ENCODE assay signal across 14 cellular contexts in the genomic region with DNA sequence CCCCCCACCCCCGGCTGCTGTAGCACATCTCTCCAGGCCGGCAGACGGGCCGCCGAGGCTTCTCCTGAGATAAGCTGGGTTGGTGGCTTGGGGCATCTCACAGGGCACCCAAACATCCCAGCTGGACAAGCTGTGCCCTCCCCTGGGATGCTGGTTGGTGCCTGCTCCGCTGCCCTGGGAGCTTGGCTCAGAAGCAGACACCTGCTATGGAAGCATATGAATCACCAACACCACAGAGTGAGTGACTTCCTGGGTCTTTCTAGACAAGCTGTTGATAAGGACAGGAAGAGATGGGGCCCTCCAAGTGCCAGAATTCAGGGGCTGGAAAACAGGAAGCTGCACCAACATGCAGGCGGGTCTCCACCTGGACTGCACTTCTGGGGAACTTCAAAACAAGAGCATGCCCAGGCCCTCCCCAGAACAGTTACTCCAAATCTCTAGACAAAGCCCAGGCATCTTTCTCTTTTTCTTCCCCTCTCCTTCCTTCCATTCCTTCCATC. TPM values are rescaled to one million over a fixed set of nuclear protein-coding genes. Genes with fewer than 3 reads are reported as not detected.
A peak's percentile ranks its signal among the peaks of the same experiment; 100 is the strongest.
DNase-seq lines count a peak whose midpoint lies in the region; ATAC-seq lines count a peak whose summit lies in the region.
"Had no signal": no experiment of that assay in that cellular context is flagged by ENCODE, and none has a peak within 500 bp of the region (broad histone marks: within the 10 kb centered on the region; RNA-seq: fewer than 3 reads in every experiment).

No MANE protein-coding gene starts in this region.

- peak overlapping the region; percentile 91 for H3K27ac Mint-ChIP-seq in activated naive CD4-positive, alpha-beta T cell treated with anti-CD3 and anti-CD28 coated beads, Interleukin-2, amount 10 ng/mL, durations not matched to agents 7 days and 5 days
- peak overlapping the region; percentile 83 for H3K27ac Mint-ChIP-seq in activated naive CD8-positive, alpha-beta T cell treated with anti-CD3 and anti-CD28 coated beads, Interleukin-2, amount 10 ng/mL, durations not matched to agents 7 days and 5 days
- H3K27ac Mint-ChIP-seq: activated naive CD4-positive, alpha-beta T cell treated with anti-CD3 and anti-CD28 coated beads, Interleukin-2, amount 50 U/mL, for 24 hours had no signal

- DNase-seq in activated naive CD4-positive, alpha-beta T cell treated with anti-CD3 and anti-CD28 coated beads, Interleukin-2, amount 10 ng/mL, durations not matched to agents 7 days and 5 days = peak; percentile 41
- DNase-seq in activated naive CD4-positive, alpha-beta T cell treated with anti-CD3 and anti-CD28 coated beads, Interleukin-2, amount 50 U/mL, for 16 hours = no peak
- DNase-seq in MV-4-11 (lab: John Stamatoyannopoulos, UW) = peak; percentile 78
- DNase-seq in activated naive CD8-positive, alpha-beta T cell treated with anti-CD3 and anti-CD28 coated beads, Interleukin-2, amount 10 ng/mL, durations not matched to agents 7 days and 5 days = no peak
- no peak for DNase-seq in stimulated activated naive CD8-positive, alpha-beta T cell treated with anti-CD3 and anti-CD28 coated beads, Interleukin-15, Interleukin-2, amounts not matched to agents 100 U/mL and 50 U/mL, for 24 hours
- DNase-seq in NCI-H345 treated with DMSO at 0.1 percent for 48 hours (lab: John Stamatoyannopoulos, UW; ENCODE audit: unreplicated experiment) = no peak
- no peak for DNase-seq in stimulated activated CD4-positive, alpha-beta T cell treated with anti-CD3 and anti-CD28 coated beads, Interleukin-4, amount 100 ng/mL, for 1 hour
- DNase-seq: AML-193, DMS79 treated with DMSO at 0.1 percent for 48 hours, heart right ventricle, NCI-H2029, SK-N-SH had no signal

- peaks cover 2% of the 10 kb centered on the region for H3K36me3 Mint-ChIP-seq in activated naive CD4-positive, alpha-beta T cell treated with anti-CD3 and anti-CD28 coated beads, Interleukin-2, amount 10 ng/mL, durations not matched to agents 7 days and 5 days
- peaks cover 7% of the 10 kb centered on the region for H3K36me3 Mint-ChIP-seq in activated naive CD8-positive, alpha-beta T cell treated with anti-CD3 and anti-CD28 coated beads, Interleukin-2, amount 10 ng/mL, durations not matched to agents 7 days and 5 days

- CTCF ChIA-PET in activated naive CD4-positive, alpha-beta T cell treated with anti-CD3 and anti-CD28 coated beads, Interleukin-2, amount 10 ng/mL, durations not matched to agents 7 days and 5 days (lab: Charles Lee) = interaction anchor here (1.5 kb wide), 1 partner anchor 9 kb away, joined by 4 read pairs; no protein-coding TSS in a partner anchor

- no peak overlapping the region for H3K4me3 Mint-ChIP-seq in activated naive CD4-positive, alpha-beta T cell treated with anti-CD3 and anti-CD28 coated beads, Interleukin-2, amount 10 ng/mL, durations not matched to agents 7 days and 5 days
- peak overlapping the region; percentile 47 for H3K4me3 Mint-ChIP-seq in activated naive CD8-positive, alpha-beta T cell treated with anti-CD3 and anti-CD28 coated beads, Interleukin-2, amount 10 ng/mL, durations not matched to agents 7 days and 5 days
- H3K4me3 Mint-ChIP-seq: activated naive CD4-positive, alpha-beta T cell treated with anti-CD3 and anti-CD28 coated beads, Interleukin-2, amount 50 U/mL, for 24 hours had no signal

- H3K4me1 Mint-ChIP-seq in activated naive CD4-positive, alpha-beta T cell treated with anti-CD3 and anti-CD28 coated beads, Interleukin-2, amount 10 ng/mL, durations not matched to agents 7 days and 5 days = peaks cover 27% of the 10 kb centered on the region
- peaks cover 18% of the 10 kb centered on the region for H3K4me1 Mint-ChIP-seq in activated naive CD8-positive, alpha-beta T cell treated with anti-CD3 and anti-CD28 coated beads, Interleukin-2, amount 10 ng/mL, durations not matched to agents 7 days and 5 days

- H3K9me3 Mint-ChIP-seq in activated naive CD4-positive, alpha-beta T cell treated with anti-CD3 and anti-CD28 coated beads, Interleukin-2, amount 10 ng/mL, durations not matched to agents 7 days and 5 days = peaks cover under 1% of the 10 kb centered on the region
- H3K9me3 Mint-ChIP-seq in activated naive CD8-positive, alpha-beta T cell treated with anti-CD3 and anti-CD28 coated beads, Interleukin-2, amount 10 ng/mL, durations not matched to agents 7 days and 5 days = no peaks in the 10 kb centered on the region
- H3K9me3 Mint-ChIP-seq: activated naive CD4-positive, alpha-beta T cell treated with anti-CD3 and anti-CD28 coated beads, Interleukin-2, amount 50 U/mL, for 24 hours had no signal

- no peaks in the 10 kb centered on the region for H3K27me3 Mint-ChIP-seq in activated naive CD4-positive, alpha-beta T cell treated with anti-CD3 and anti-CD28 coated beads, Interleukin-2, amount 10 ng/mL, durations not matched to agents 7 days and 5 days
- no peaks in the 10 kb centered on the region for H3K27me3 Mint-ChIP-seq in activated naive CD8-positive, alpha-beta T cell treated with anti-CD3 and anti-CD28 coated beads, Interleukin-2, amount 10 ng/mL, durations not matched to agents 7 days and 5 days
- H3K27me3 Mint-ChIP-seq: activated naive CD4-positive, alpha-beta T cell treated with anti-CD3 and anti-CD28 coated beads, Interleukin-2, amount 50 U/mL, for 24 hours had no signal

- peak; percentile 60 for ATAC-seq in activated naive CD8-positive, alpha-beta T cell treated with anti-CD3 and anti-CD28 coated beads, Interleukin-2, amount 10 ng/mL, durations not matched to agents 7 days and 5 days (ENCODE audit: low read depth)
- peak; percentile 63 for ATAC-seq in stimulated activated naive CD8-positive, alpha-beta T cell treated with anti-CD3 and anti-CD28 coated beads, Interleukin-15, Interleukin-2, amounts not matched to agents 100 U/mL and 50 U/mL, for 24 hours
- no peak for ATAC-seq in GM21447 (IDR thresholded peaks at IDR 0.05; ENCODE audit: unreplicated experiment)

- POLR2A ChIA-PET in activated naive CD8-positive, alpha-beta T cell treated with anti-CD3 and anti-CD28 coated beads, Interleukin-2, amount 10 ng/mL, durations not matched to agents 7 days and 5 days (lab: Charles Lee) = interaction anchor here (2.0 kb wide), 1 partner anchor 13 kb away, joined by 9 read pairs; a partner anchor contains a TSS

RNA-seq across cellular contexts. Expression of a gene that starts 13.7 kb away (rescaled TPM):
- total RNA-seq in activated naive CD8-positive, alpha-beta T cell treated with anti-CD3 and anti-CD28 coated beads, Interleukin-2, amount 10 ng/mL, durations not matched to agents 7 days and 5 days = 1 to 10 TPM; 4.9 to 8.0 TPM

Comparison
In these comparisons a context has a peak if more than half of its experiments do, and no peak if none do; other contexts are left out.
1. DNase-seq: peak in activated naive CD4-positive, alpha-beta T cell treated with anti-CD3 and anti-CD28 coated beads, Interleukin-2, amount 10 ng/mL, durations not matched to agents 7 days and 5 days (single experiment) and MV-4-11 (single experiment); none in activated naive CD4-positive, alpha-beta T cell treated with anti-CD3 and anti-CD28 coated beads, Interleukin-2, amount 50 U/mL, for 16 hours (single experiment), activated naive CD8-positive, alpha-beta T cell treated with anti-CD3 and anti-CD28 coated beads, Interleukin-2, amount 10 ng/mL, durations not matched to agents 7 days and 5 days (single experiment), stimulated activated naive CD8-positive, alpha-beta T cell treated with anti-CD3 and anti-CD28 coated beads, Interleukin-15, Interleukin-2, amounts not matched to agents 100 U/mL and 50 U/mL, for 24 hours (single experiment), NCI-H345 treated with DMSO at 0.1 percent for 48 hours (single experiment) and stimulated activated CD4-positive, alpha-beta T cell treated with anti-CD3 and anti-CD28 coated beads, Interleukin-4, amount 100 ng/mL, for 1 hour (single experiment).